8 cellular contexts compared by ENCODE assay signal in genomic region chr9:72364679-72365524, GRCh38. TPM values are rescaled to one million over a fixed set of nuclear protein-coding genes. Genes with fewer than 3 reads are reported as not detected.
DNase-seq lines count a peak whose midpoint lies in the region; ATAC-seq and TF ChIP-seq lines count a peak whose summit lies in the region.

A gene with protein sequence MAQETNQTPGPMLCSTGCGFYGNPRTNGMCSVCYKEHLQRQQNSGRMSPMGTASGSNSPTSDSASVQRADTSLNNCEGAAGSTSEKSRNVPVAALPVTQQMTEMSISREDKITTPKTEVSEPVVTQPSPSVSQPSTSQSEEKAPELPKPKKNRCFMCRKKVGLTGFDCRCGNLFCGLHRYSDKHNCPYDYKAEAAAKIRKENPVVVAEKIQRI (minus strand): TSS chr9:72365208. CDS start chr9:72360778, 4,430 bp downstream.

- peak within 1 kb of the TSS; percentile 97 for H3K4me3 ChIP-seq in GM12865 (ENCODE audit: low read depth, low read length)
- H3K4me3 ChIP-seq in adipocyte (ENCODE audit: low read length) = peak within 1 kb of the TSS; percentile 96
- peak within 1 kb of the TSS; percentile 94 for H3K4me3 ChIP-seq in trophoblast cell (ENCODE audit: low read depth, low read length)
- peak within 1 kb of the TSS; percentile 83 to 98 (median 98) for H3K4me3 ChIP-seq in transverse colon

- H3K4ac ChIP-seq in trophoblast cell (ENCODE audit: low read depth, low read length) = peak within 1 kb of the TSS; percentile 100

- H3K14ac ChIP-seq in trophoblast cell (ENCODE audit: low read length) = peak within 1 kb of the TSS; percentile 99

- in situ Hi-C loops in transverse colon (cut with MboI; ENCODE audit: low pct_ligation_motif_present in 1 of 4, low pct_unique_long_range_greater_than_20kb in 1 of 4, low sequenced_read_pairs in 3 of 4) = loop anchor here in 1 of 4 donors (10.0 kb wide), 1 partner anchor 70 kb away; no protein-coding TSS in a partner anchor

- H2BK12ac ChIP-seq in trophoblast cell (ENCODE audit: low read length) = peak within 1 kb of the TSS; percentile 51

- H4K8ac ChIP-seq in trophoblast cell (ENCODE audit: low read depth, low read length) = peak within 1 kb of the TSS; percentile 92

- peak; percentile 2 for TF ChIP-seq CTCF in GM12865 (IDR thresholded peaks at IDR 0.05; ENCODE audit: insufficient read depth, low read depth, low read length, missing control alignments)
- peak in 2 of 5 experiments; percentile 6 to 17 for TF ChIP-seq CTCF in transverse colon (IDR thresholded peaks at IDR 0.05)

- TF ChIP-seq EP300 in transverse colon (IDR thresholded peaks at IDR 0.05; ENCODE audit: low read depth) = peak; percentile 63

- no CpG with 5 or more reads among the region's 110 CpGs for WGBS in trophoblast cell (ENCODE audit: extremely low coverage, insufficient coverage, insufficient read length)
- WGBS in transverse colon (ENCODE audit: low coverage in 1 of 2), 2 donors = 0% methylated on average over 12 to 72 of the region's 110 CpGs

- intact Hi-C loops in cardiac septum (cut with DNase I) = loop anchor here (2.0 to 5.0 kb wide), 3 partner anchors 60 to 227 kb away; no protein-coding TSS in a partner anchor
- intact Hi-C loops in transverse colon (cut with DNase I; ENCODE audit: low total_unique reads) = loop anchor here (2.0 to 10.0 kb wide), 4 partner anchors 50 to 1950 kb away; partner anchors contain the start of gene KLF9

- H3K79me2 ChIP-seq in trophoblast cell (ENCODE audit: control insufficient read depth, insufficient read depth, low read length, poor library complexity) = peaks cover 24% of the 10 kb centered on the region

- H3K4me2 ChIP-seq in trophoblast cell (ENCODE audit: low read length) = peak within 1 kb of the TSS; percentile 95

- no peaks in the 10 kb centered on the region for H3K9me3 ChIP-seq in adipocyte (ENCODE audit: control insufficient read depth, low read length)
- no peaks in the 10 kb centered on the region for H3K9me3 ChIP-seq in trophoblast cell (ENCODE audit: insufficient read depth, low read depth, low read length)
- H3K9me3 ChIP-seq in transverse colon = no peaks in the 10 kb centered on the region

- H3K79me1 ChIP-seq in trophoblast cell (ENCODE audit: low read length) = peaks cover 20% of the 10 kb centered on the region

- DNase-seq in GM12865 (ENCODE audit: low read depth) = peak; percentile 98
- peak; percentile 98 for DNase-seq in NCI-H128 (lab: John Stamatoyannopoulos, UW; ENCODE audit: unreplicated experiment)
- peak; percentile 97 for DNase-seq in SW480 (ENCODE audit: low spot score)
- peak; percentile 99 for DNase-seq in adipocyte (ENCODE audit: low read depth)
- DNase-seq in cardiac septum (ENCODE audit: low spot score) = peak; percentile 99
- peak; percentile 98 to 99 for DNase-seq in trophoblast cell
- peak; percentile 98 for DNase-seq in transverse colon

- TF ChIP-seq POLR2A in transverse colon (IDR thresholded peaks at IDR 0.05) = peak; percentile 100

- peak within 1 kb of the TSS; percentile 98 for H4K91ac ChIP-seq in trophoblast cell (ENCODE audit: low read depth, low read length)

- H2BK5ac ChIP-seq in trophoblast cell (ENCODE audit: low read depth, low read length, poor library complexity) = peak within 1 kb of the TSS; percentile 98

- no peaks in the 10 kb centered on the region for H3K27me3 ChIP-seq in adipocyte (replicated peaks; ENCODE audit: control insufficient read depth, insufficient read depth, low read length)
- no peaks in the 10 kb centered on the region for H3K27me3 ChIP-seq in trophoblast cell (ENCODE audit: insufficient read depth, low read length)
- no peaks in the 10 kb centered on the region for H3K27me3 ChIP-seq in transverse colon

- H3K36me3 ChIP-seq in adipocyte (ENCODE audit: control insufficient read depth, insufficient read depth, low read length, severe bottlenecking) (peaks cover 18% of the 10 kb centered on the region), trophoblast cell (ENCODE audit: control insufficient read depth in 1 of 2, insufficient read depth in 2 of 2, low read length in 2 of 2) (peaks cover 0 to 7% of the 10 kb centered on the region in 2 experiments), transverse colon (peaks cover 0 to 5% (median under 1%) of the 10 kb centered on the region in 4 donors)

- H2AK5ac ChIP-seq in trophoblast cell (ENCODE audit: low read length) = peak within 1 kb of the TSS; percentile 88

- peak within 1 kb of the TSS; percentile 87 for H2BK120ac ChIP-seq in trophoblast cell (ENCODE audit: insufficient read depth, low read length, poor library complexity)

- H4K12ac ChIP-seq in trophoblast cell (ENCODE audit: low read depth, low read length) = peak within 1 kb of the TSS; percentile 87

- ATAC-seq in HG02678 (IDR thresholded peaks at IDR 0.05; ENCODE audit: unreplicated experiment) = peak; percentile 79

- peak within 1 kb of the TSS; percentile 88 for H2AFZ ChIP-seq in trophoblast cell (ENCODE audit: insufficient read depth, low read length, poor library complexity)

- H3K4me1 ChIP-seq in adipocyte (ENCODE audit: control insufficient read depth, insufficient read depth, low read length) (peaks cover 15% of the 10 kb centered on the region), trophoblast cell (ENCODE audit: control insufficient read depth in 1 of 2, insufficient read depth in 2 of 2, low read length in 2 of 2) (peaks cover 0 to 2% of the 10 kb centered on the region in 2 experiments), transverse colon (peaks cover 0 to 48% (median 35%) of the 10 kb centered on the region in 4 donors)

- H3K27ac ChIP-seq in trophoblast cell (ENCODE audit: low read depth, low read length) = peak within 1 kb of the TSS; percentile 97
- H3K27ac ChIP-seq in transverse colon = peak within 1 kb of the TSS; percentile 99 to 100 (median 100)

- peak within 1 kb of the TSS; percentile 97 for H3K18ac ChIP-seq in trophoblast cell (ENCODE audit: low read length)

- H3K9ac ChIP-seq in adipocyte (ENCODE audit: low read length) (peak within 1 kb of the TSS; percentile 91), trophoblast cell (ENCODE audit: low read length) (peak within 1 kb of the TSS; percentile 99)

- no peak within 1 kb of the TSS for H3K23ac ChIP-seq in trophoblast cell (ENCODE audit: low read length)

RNA-seq across cellular contexts. Expression of the gene that starts here (rescaled TPM):
- total RNA-seq in cardiac septum = 188 TPM
- 209 and 220 TPM in 2 replicates for polyA plus RNA-seq in trophoblast cell (2013)
- 100 to 1,000 TPM in 2 of 4 donors, 10 to 100 TPM in 2; 49.0 to 190 (median 98.2) TPM for total RNA-seq in transverse colon

Comparison
In these comparisons a context has a peak if more than half of its experiments do, and no peak if none do; other contexts are left out.
1. Peak in every context shown above with its lines: DNase-seq, ATAC-seq, H3K4me3 ChIP-seq and H3K27ac ChIP-seq.